ENCODE assay signal across 8 cellular contexts in the genomic region with DNA sequence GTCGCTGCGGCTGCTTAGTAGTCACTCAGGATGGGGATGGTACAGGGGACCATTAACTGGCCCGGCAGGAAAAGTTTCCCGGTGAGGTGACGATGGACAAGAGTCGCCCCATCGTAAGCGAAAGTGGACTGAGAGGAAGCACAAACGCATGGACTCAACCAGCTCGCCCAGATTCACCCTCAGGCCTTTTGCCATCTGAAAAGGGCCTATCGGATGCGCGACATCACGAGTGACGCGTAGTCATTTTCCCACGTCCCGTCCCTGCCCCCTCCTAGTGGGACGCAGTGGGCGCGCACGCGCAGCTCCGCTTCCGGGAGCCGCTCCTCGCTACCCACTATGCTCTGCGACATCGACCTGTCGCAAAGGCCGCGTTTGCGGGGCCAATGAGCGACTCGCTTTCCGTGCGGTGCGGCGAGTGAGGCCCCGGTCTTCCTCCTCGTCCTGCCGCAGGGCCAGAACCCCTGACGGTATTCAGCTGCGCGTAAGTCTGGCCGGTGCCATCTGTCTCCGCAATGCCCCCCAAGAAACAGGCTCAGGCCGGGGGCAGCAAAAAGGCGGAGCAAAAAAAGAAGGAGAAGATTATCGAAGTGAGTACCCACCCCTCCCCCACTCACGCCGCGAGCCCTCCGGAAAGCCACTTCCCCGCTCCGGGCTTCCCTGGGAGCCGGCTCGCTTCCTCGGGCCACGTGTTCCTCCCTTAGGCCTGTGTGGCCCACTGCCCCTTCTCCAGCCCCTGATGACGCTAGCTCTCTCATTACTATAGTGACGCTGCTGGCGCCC. TPM values are rescaled to one million over a fixed set of nuclear protein-coding genes. Genes with fewer than 3 reads are reported as not detected.
DNase-seq lines count a peak whose midpoint lies in the region; ATAC-seq, FAIRE-seq and TF ChIP-seq lines count a peak whose summit lies in the region.

A gene (plus strand): TSS at position 390 of the 780 bp plus-strand sequence. CDS start 123 bp downstream, at position 513.

- BruUV-seq in Calu3 (replicated peaks; lab: Mats Ljungman, UMichigan), result no TSS peak

- peak; percentile 92 for FAIRE-seq in endometrium (lab: Jason Lieb, UNC)

- H3K27ac ChIP-seq in HUES6 (ENCODE audit: low read depth, low read length) (peak within 1 kb of the TSS; percentile 88), OCI-LY3 (ENCODE audit: low read length) (peak within 1 kb of the TSS; percentile 76)

- H3K27me3 ChIP-seq in HUES6 (ENCODE audit: control insufficient read depth, insufficient read depth, low read length) (no peaks in the 10 kb centered on the region), OCI-LY3 (ENCODE audit: low read depth, low read length) (no peaks in the 10 kb centered on the region)

- peak within 1 kb of the TSS; percentile 93 for H2AFZ ChIP-seq in OCI-LY3 (ENCODE audit: low read depth, low read length)

- H3K4me1 Mint-ChIP-seq in Calu3 (ENCODE audit: low read depth, unreplicated experiment) (peaks cover 40% of the 10 kb centered on the region), mesothelial cell of epicardium (peaks cover 40% of the 10 kb centered on the region)

- H3K27ac Mint-ChIP-seq in Calu3 (ENCODE audit: unreplicated experiment), result peak within 1 kb of the TSS; percentile 99
- peak within 1 kb of the TSS; percentile 99 for H3K27ac Mint-ChIP-seq in mesothelial cell of epicardium

- H3K9me3 Mint-ChIP-seq in Calu3 (ENCODE audit: low read depth, unreplicated experiment) (no peaks in the 10 kb centered on the region), mesothelial cell of epicardium (no peaks in the 10 kb centered on the region)

- peak; percentile 80 for ATAC-seq in GM21423 (IDR thresholded peaks at IDR 0.05; ENCODE audit: unreplicated experiment)

- H3K27me3 Mint-ChIP-seq in Calu3 (ENCODE audit: unreplicated experiment) (no peaks in the 10 kb centered on the region), mesothelial cell of epicardium (ENCODE audit: low read depth) (no peaks in the 10 kb centered on the region)

- peaks cover 43% of the 10 kb centered on the region for H4K20me1 ChIP-seq in OCI-LY3 (ENCODE audit: insufficient read depth, low read length)

- H3K79me2 ChIP-seq in OCI-LY3 (ENCODE audit: low read length), result peaks cover 75% of the 10 kb centered on the region

- intact Hi-C loops in Calu3 (cut with micrococcal nuclease; ENCODE audit: unreplicated experiment), result no loop called here

- H3K36me3 Mint-ChIP-seq in Calu3 (ENCODE audit: insufficient read depth, unreplicated experiment) (peaks cover 36% of the 10 kb centered on the region), mesothelial cell of epicardium (no peaks in the 10 kb centered on the region)

- TF ChIP-seq CTCF in Calu3 (IDR thresholded peaks at IDR 0.05; ENCODE audit: unreplicated experiment), result no peak
- TF ChIP-seq CTCF in OCI-LY3 (IDR thresholded peaks at IDR 0.05; ENCODE audit: low read depth, low read length), result no peak
- TF ChIP-seq CTCF in mesothelial cell of epicardium (IDR thresholded peaks at IDR 0.05; ENCODE audit: unreplicated experiment), result no peak

- peaks cover 15% of the 10 kb centered on the region for H3K4me1 ChIP-seq in HUES6 (ENCODE audit: control insufficient read depth, insufficient read depth, low read length)
- peaks cover 26% of the 10 kb centered on the region for H3K4me1 ChIP-seq in OCI-LY3 (ENCODE audit: low read length)

- peak within 1 kb of the TSS; percentile 93 for H3K4me3 ChIP-seq in HUES6 (ENCODE audit: low read depth, low read length)
- peak within 1 kb of the TSS; percentile 95 for H3K4me3 ChIP-seq in OCI-LY3 (ENCODE audit: low read length)

- H3K4me3 Mint-ChIP-seq in Calu3 (ENCODE audit: low read depth, unreplicated experiment) (peak within 1 kb of the TSS; percentile 99), mesothelial cell of epicardium (peak within 1 kb of the TSS; percentile 96)

- peak; percentile 96 for DNase-seq in Calu3
- DNase-seq in activated CD8-positive, alpha-beta memory T cell treated with anti-CD3 and anti-CD28 coated beads, Interleukin-2, amount 50 U/mL, for 48 hours, result peak; percentile 95
- peak; percentile 84 to 91 for DNase-seq in mesothelial cell of epicardium (ENCODE audit: low spot score in 2 of 2, unreplicated experiment in 2 of 2)
- DNase-seq in stimulated activated CD8-positive, alpha-beta memory T cell treated with anti-CD3 and anti-CD28 coated beads, Interleukin-15, amount 100 ng/mL, for 48 hours (ENCODE audit: low read depth in 2 of 2), result peak; percentile 94 to 95

- peak within 1 kb of the TSS; percentile 90 for H3K4me2 ChIP-seq in OCI-LY3 (ENCODE audit: low read length)

- H3K36me3 ChIP-seq in HUES6 (ENCODE audit: control insufficient read depth, insufficient read depth, low read length) (no peaks in the 10 kb centered on the region), OCI-LY3 (replicated peaks; ENCODE audit: low read depth, low read length) (peaks cover 7% of the 10 kb centered on the region)

- CTCF ChIA-PET in Calu3 (lab: Charles Lee), result interaction anchor here (1.0 to 1.7 kb wide), 3 partner anchors 16 to 89 kb away, joined by 3 to 4 read pairs (median 4); no protein-coding TSS in a partner anchor

- H3K9ac ChIP-seq in HUES6 (ENCODE audit: low read length) (peak within 1 kb of the TSS; percentile 96), OCI-LY3 (ENCODE audit: low read length) (peak within 1 kb of the TSS; percentile 92)

- H3K9me3 ChIP-seq in HUES6 (ENCODE audit: control insufficient read depth, insufficient read depth, low read depth, low read length) (no peaks in the 10 kb centered on the region), OCI-LY3 (ENCODE audit: insufficient read depth, low read length) (no peaks in the 10 kb centered on the region)

RNA-seq across cellular contexts. Expression of the gene that starts here (rescaled TPM):
- 81.8 and 86.5 TPM in 2 replicates for total RNA-seq in Calu3 (2022)
- 56.4 to 61.3 TPM (median 57.6 TPM) in 3 replicates for total RNA-seq in mesothelial cell of epicardium

Comparison
In these comparisons a context has a peak if more than half of its experiments do, and no peak if none do; other contexts are left out.
1. Peak in every context shown above with its lines: DNase-seq, ATAC-seq, H3K4me3 ChIP-seq and H3K27ac ChIP-seq.